1 cellular context compared by ENCODE assay signal in the genomic region with DNA sequence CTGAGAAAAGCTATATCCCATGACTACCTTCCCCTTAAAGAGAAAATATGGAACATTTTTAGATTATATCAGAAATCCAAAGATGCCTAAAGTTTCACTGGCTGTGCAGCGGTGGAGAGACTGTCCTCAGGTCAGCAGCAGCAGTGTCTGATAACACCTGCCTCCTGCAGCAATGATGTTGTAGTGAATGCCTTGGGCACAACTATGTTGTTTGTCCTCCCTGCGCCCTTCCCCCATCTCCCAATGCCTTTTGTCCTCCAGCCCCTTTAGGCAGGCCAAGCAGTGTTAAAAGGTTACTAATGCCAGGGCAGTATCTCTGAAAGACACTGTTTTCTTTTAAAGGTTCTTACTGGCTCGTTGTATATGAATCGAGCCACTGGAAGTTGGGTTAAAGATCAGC.
TF ChIP-seq lines count a peak whose summit lies in the region.

No MANE protein-coding gene starts in this region.

TF ChIP-seq in HepG2, 621 proteins besides CTCF, POLR2A, EP300 and RAD21:
- TF ChIP-seq ZNF776 (CRISPR knock-in tag; IDR thresholded peaks at IDR 0.05) (no peak), ZNF841 (CRISPR knock-in tag; IDR thresholded peaks at IDR 0.05; ENCODE audit: borderline replicate concordance) (no peak), ZNF891 (CRISPR knock-in tag; IDR thresholded peaks at IDR 0.05) (no peak), MIER2 (CRISPR knock-in tag; IDR thresholded peaks at IDR 0.05) (no peak), KLF13 (CRISPR knock-in tag; IDR thresholded peaks at IDR 0.05) (no peak), ASH2L (IDR thresholded peaks at IDR 0.05; ENCODE audit: insufficient read length, low read depth, low read length) (no peak), ZNF256 (CRISPR knock-in tag; conservative IDR thresholded peaks at IDR 0.05) (no peak), TAF15 (IDR thresholded peaks at IDR 0.05; ENCODE audit: low read depth, low read length, poor library complexity, severe bottlenecking) (no peak), TRIM24 (CRISPR knock-in tag; IDR thresholded peaks at IDR 0.05) (no peak), PHF5A (CRISPR knock-in tag; IDR thresholded peaks at IDR 0.05; ENCODE audit: low read depth, unreplicated experiment) (no peak), ZMYM4 (CRISPR knock-in tag; IDR thresholded peaks at IDR 0.05) (no peak), NFE2 (CRISPR knock-in tag; IDR thresholded peaks at IDR 0.05) (no peak), IRF2 (CRISPR knock-in tag; IDR thresholded peaks at IDR 0.05) (no peak), ZKSCAN1 (IDR thresholded peaks at IDR 0.05; ENCODE audit: low read length) (no peak), ZNF232 (CRISPR knock-in tag; IDR thresholded peaks at IDR 0.05; ENCODE audit: borderline replicate concordance) (no peak), SYNCRIP (IDR thresholded peaks at IDR 0.05; ENCODE audit: insufficient read depth, low read depth, low read length) (no peak), TEAD3 (CRISPR knock-in tag; optimal IDR thresholded peaks at IDR 0.05; ENCODE audit: borderline replicate concordance) (no peak), ZNF451 (CRISPR knock-in tag; IDR thresholded peaks at IDR 0.05) (no peak), ZC3H4 (CRISPR knock-in tag; IDR thresholded peaks at IDR 0.05; ENCODE audit: borderline replicate concordance) (no peak)
- TF ChIP-seq, protein P1, sequence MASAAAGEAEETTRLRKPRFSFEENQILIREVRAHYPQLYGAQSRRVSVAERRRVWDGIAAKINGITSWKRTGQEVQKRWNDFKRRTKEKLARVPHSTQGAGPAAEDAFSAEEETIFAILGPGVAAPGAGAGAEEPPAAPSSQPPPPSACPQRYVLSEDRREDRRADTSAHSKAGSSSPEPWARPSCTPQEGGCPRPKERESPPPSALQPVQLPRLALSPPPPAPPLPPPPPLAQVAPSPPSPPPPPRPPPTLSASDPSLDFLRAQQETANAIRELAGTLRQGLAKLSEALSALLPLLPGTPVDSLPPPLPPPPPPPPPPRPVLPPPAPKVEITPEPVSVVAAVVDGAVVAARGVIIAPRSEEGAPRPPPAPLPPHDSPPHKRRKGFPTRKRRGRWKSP (CRISPR knock-in tag; IDR thresholded peaks at IDR 0.05) = no peak
